ENCODE assay signal across 15 cellular contexts in genomic region chr2:25936889-25937545, GRCh38. TPM values are rescaled to one million over a fixed set of nuclear protein-coding genes. Genes with fewer than 3 reads are reported as not detected.
DNase-seq lines count a peak whose midpoint lies in the region; ATAC-seq and TF ChIP-seq lines count a peak whose summit lies in the region.
"Had no signal": no experiment of that assay in that cellular context is flagged by ENCODE, and none has a peak within 500 bp of the region (broad histone marks: within the 10 kb centered on the region; RNA-seq: fewer than 3 reads in every experiment).

No MANE protein-coding gene starts in this region.

- TF ChIP-seq CTCF in omental fat pad (IDR thresholded peaks at IDR 0.05): no peak

- H3K27ac ChIP-seq in caudate nucleus (ENCODE audit: low read depth, low read length): peak overlapping the region; percentile 83
- H3K27ac ChIP-seq: colonic mucosa, neutrophil had no signal

- ATAC-seq in omental fat pad (ENCODE audit: low FRiP score): no peak
- ATAC-seq: esophagus mucosa had no signal

- DNase-seq in Ammon's horn (ENCODE audit: low spot score) (peak; percentile 57), NCI-H128 (lab: John Stamatoyannopoulos, UW; ENCODE audit: unreplicated experiment) (peak; percentile 15), caudate nucleus (lab: John Stamatoyannopoulos, UW) (peak in 6 of 61 donors; percentile 5 to 52 (median 18)), midbrain (lab: John Stamatoyannopoulos, UW) (peak; percentile 37), T-helper 9 cell (no peak), NCI-H2171 treated with DMSO at 0.1 percent for 48 hours (lab: John Stamatoyannopoulos, UW) (no peak), omental fat pad (ENCODE audit: low spot score) (no peak), mesenteric fat pad (ENCODE audit: low spot score) (no peak)
- DNase-seq: activated CD4-positive, CD25-positive, alpha-beta regulatory T cell; activated naive CD8-positive, alpha-beta T cell treated with anti-CD3 and anti-CD28 coated beads for 36 hours; colonic mucosa; stimulated activated CD4-positive, alpha-beta T cell treated with anti-CD3 and anti-CD28 coated beads, Interleukin-15, amount 100 ng/mL, for 24 hours; trophoblast cell had no signal

RNA-seq across cellular contexts. Expression of gene KIF3C, which starts 45.3 kb away (rescaled TPM):
- 1 to 10 TPM; 1.2 to 6.2 (median 2.7) TPM for total RNA-seq in omental fat pad
- total RNA-seq in mesenteric fat pad: 7.4 TPM

RNA-seq across cellular contexts. Expression of gene ASXL2, which starts 58.7 kb away (rescaled TPM):
- total RNA-seq in omental fat pad: 10 to 100 TPM; 15.4 to 19.7 (median 17.6) TPM
- 36.6 TPM for total RNA-seq in mesenteric fat pad

Comparison
In these comparisons a context has a peak if more than half of its experiments do, and no peak if none do; other contexts are left out.
1. DNase-seq: peak in Ammon's horn (single experiment), NCI-H128 (single experiment) and midbrain (single experiment); none in T-helper 9 cell (single experiment), NCI-H2171 treated with DMSO at 0.1 percent for 48 hours (single experiment), omental fat pad (single experiment) and mesenteric fat pad (single experiment).